ENCODE assay signal across 20 cellular contexts in the genomic region with DNA sequence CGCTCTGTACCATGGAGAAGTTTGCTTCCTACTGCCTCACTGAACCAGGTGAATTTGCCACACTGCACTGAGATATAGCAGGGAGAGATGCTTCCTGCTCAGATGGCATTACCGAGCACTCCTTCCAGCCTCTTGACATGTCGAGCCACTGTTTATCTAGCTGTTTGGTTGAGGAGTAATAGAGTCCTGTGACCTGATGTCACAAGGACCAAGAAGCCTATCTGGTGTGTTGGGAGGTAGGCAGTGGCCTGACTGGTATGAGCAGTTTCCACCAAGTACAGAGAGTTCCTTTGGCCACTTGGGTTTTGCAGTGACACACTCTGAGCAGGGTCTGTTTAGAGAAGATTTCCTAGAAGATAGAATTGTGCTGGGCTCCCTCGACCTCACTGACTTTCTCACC. TPM values are rescaled to one million over a fixed set of nuclear protein-coding genes. Genes with fewer than 3 reads are reported as not detected.
A peak's percentile ranks its signal among the peaks of the same experiment; 100 is the strongest.
DNase-seq lines count a peak whose midpoint lies in the region; ATAC-seq and TF ChIP-seq lines count a peak whose summit lies in the region.
"Had no signal": no experiment of that assay in that cellular context is flagged by ENCODE, and none has a peak within 500 bp of the region (broad histone marks: within the 10 kb centered on the region; RNA-seq: fewer than 3 reads in every experiment).

No MANE protein-coding gene starts in this region.

- no peak for ATAC-seq in activated naive CD4-positive, alpha-beta T cell treated with anti-CD3 and anti-CD28 coated beads, Interleukin-2, amount 50 U/mL, for 72 hours
- ATAC-seq in WTC11 (no peak), lung (ENCODE audit: insufficient read depth, low FRiP score) (peak; percentile 48), left lobe of liver (no peak)
- ATAC-seq: Right ventricle myocardium inferior had no signal

- no peaks in the 10 kb centered on the region for H3K9me3 Mint-ChIP-seq in activated naive CD4-positive, alpha-beta T cell treated with anti-CD3 and anti-CD28 coated beads, Interleukin-2, amount 50 U/mL, for 24 hours
- no peaks in the 10 kb centered on the region for H3K9me3 Mint-ChIP-seq in activated naive CD4-positive, alpha-beta T cell treated with anti-CD3 and anti-CD28 coated beads, Interleukin-2, amount 50 U/mL, for 72 hours
- no peaks in the 10 kb centered on the region for H3K9me3 Mint-ChIP-seq in WTC11
- no peaks in the 10 kb centered on the region for H3K9me3 Mint-ChIP-seq in T-helper 2 cell treated with Interferon-gamma antibody and Interleukin-4, amounts not matched to agents 5 μg/mL and 100 μg/mL, for 36 hours
- H3K9me3 Mint-ChIP-seq: CD14-positive monocyte had no signal

- POLR2A ChIA-PET in WTC11 (lab: Charles Lee): no interaction called here

- no peaks in the 10 kb centered on the region for H3K4me1 ChIP-seq in lung (ENCODE audit: control insufficient read depth in 2 of 2, insufficient read depth in 2 of 2, low read length in 2 of 2)

- H3K4me1 Mint-ChIP-seq in activated naive CD4-positive, alpha-beta T cell treated with anti-CD3 and anti-CD28 coated beads, Interleukin-2, amount 50 U/mL, for 24 hours: peaks cover 13% of the 10 kb centered on the region
- peaks cover 19% of the 10 kb centered on the region for H3K4me1 Mint-ChIP-seq in WTC11
- H3K4me1 Mint-ChIP-seq in T-helper 2 cell treated with Interferon-gamma antibody and Interleukin-4, amounts not matched to agents 5 μg/mL and 100 μg/mL, for 36 hours (ENCODE audit: low read depth): peaks cover 31% of the 10 kb centered on the region

- no peaks in the 10 kb centered on the region for H3K27me3 Mint-ChIP-seq in activated naive CD4-positive, alpha-beta T cell treated with anti-CD3 and anti-CD28 coated beads, Interleukin-2, amount 50 U/mL, for 24 hours
- no peaks in the 10 kb centered on the region for H3K27me3 Mint-ChIP-seq in WTC11 (ENCODE audit: low read depth)
- no peaks in the 10 kb centered on the region for H3K27me3 Mint-ChIP-seq in T-helper 2 cell treated with Interferon-gamma antibody and Interleukin-4, amounts not matched to agents 5 μg/mL and 100 μg/mL, for 36 hours (ENCODE audit: low read depth)

- CTCF ChIA-PET in WTC11 (lab: Charles Lee): no interaction called here

- H3K27ac Mint-ChIP-seq in activated naive CD4-positive, alpha-beta T cell treated with anti-CD3 and anti-CD28 coated beads, Interleukin-2, amount 50 U/mL, for 24 hours: peak overlapping the region; percentile 44
- peak overlapping the region in 1 of 2 donors; percentile 74 for H3K27ac Mint-ChIP-seq in activated naive CD4-positive, alpha-beta T cell treated with anti-CD3 and anti-CD28 coated beads, Interleukin-2, amount 50 U/mL, for 72 hours
- peak overlapping the region; percentile 84 for H3K27ac Mint-ChIP-seq in WTC11
- no peak overlapping the region for H3K27ac Mint-ChIP-seq in T-helper 2 cell treated with Interferon-gamma antibody and Interleukin-4, amounts not matched to agents 5 μg/mL and 100 μg/mL, for 36 hours
- H3K27ac Mint-ChIP-seq: CD14-positive monocyte had no signal

- H3K9me3 ChIP-seq in lung (ENCODE audit: control insufficient read depth in 2 of 2, insufficient read depth in 1 of 2, low read length in 1 of 2): no peaks in the 10 kb centered on the region

- TF ChIP-seq CTCF in WTC11 (IDR thresholded peaks at IDR 0.05): no peak
- no peak for TF ChIP-seq CTCF in lung (IDR thresholded peaks at IDR 0.05; ENCODE audit: control extremely low read depth, extremely low read depth)

- peaks cover 29 to 39% of the 10 kb centered on the region in 2 donors for H3K36me3 ChIP-seq in lung (ENCODE audit: control insufficient read depth in 2 of 2, insufficient read depth in 2 of 2, low read length in 2 of 2)

- H3K4me3 Mint-ChIP-seq in activated naive CD4-positive, alpha-beta T cell treated with anti-CD3 and anti-CD28 coated beads, Interleukin-2, amount 50 U/mL, for 24 hours: no peak overlapping the region
- H3K4me3 Mint-ChIP-seq in WTC11: no peak overlapping the region
- H3K4me3 Mint-ChIP-seq in T-helper 2 cell treated with Interferon-gamma antibody and Interleukin-4, amounts not matched to agents 5 μg/mL and 100 μg/mL, for 36 hours: no peak overlapping the region

- no peak for DNase-seq in activated naive CD4-positive, alpha-beta T cell treated with anti-CD3 and anti-CD28 coated beads, Interleukin-2, amount 50 U/mL, for 72 hours (ENCODE audit: low spot score in 2 of 2)
- DNase-seq in WTC11 (ENCODE audit: low spot score): no peak
- DNase-seq in lung (ENCODE audit: low spot score): no peak
- DNase-seq in NCI-H1048 (lab: John Stamatoyannopoulos, UW): no peak
- DNase-seq in T-helper 2 cell treated with Interferon-gamma antibody and Interleukin-4, amounts not matched to agents 5 μg/mL and 100 μg/mL, for 36 hours (ENCODE audit: low spot score): no peak
- DNase-seq in left lobe of liver (ENCODE audit: low spot score): no peak
- DNase-seq: DMS79 treated with DMSO at 0.1 percent for 48 hours, IMR-90, MV-4-11, NCI-H1694, NCI-H2081 treated with DMSO at 0.1 percent for 48 hours, NCI-H2171 treated with DMSO at 0.1 percent for 48 hours, NCI-H446, NCI-H526 treated with DMSO at 0.1 percent for 48 hours, OCI-M1 had no signal

- H3K27ac ChIP-seq in lung (ENCODE audit: low read depth in 1 of 2, low read length in 1 of 2): no peak overlapping the region
- H3K27ac ChIP-seq: KMS-11 had no signal

- no peaks in the 10 kb centered on the region for H3K27me3 ChIP-seq in lung (ENCODE audit: control insufficient read depth, insufficient read depth)

- H3K36me3 Mint-ChIP-seq in activated naive CD4-positive, alpha-beta T cell treated with anti-CD3 and anti-CD28 coated beads, Interleukin-2, amount 50 U/mL, for 24 hours: peaks cover under 1% of the 10 kb centered on the region
- no peaks in the 10 kb centered on the region for H3K36me3 Mint-ChIP-seq in activated naive CD4-positive, alpha-beta T cell treated with anti-CD3 and anti-CD28 coated beads, Interleukin-2, amount 50 U/mL, for 72 hours
- peaks cover 45% of the 10 kb centered on the region for H3K36me3 Mint-ChIP-seq in WTC11
- peaks cover 28% of the 10 kb centered on the region for H3K36me3 Mint-ChIP-seq in T-helper 2 cell treated with Interferon-gamma antibody and Interleukin-4, amounts not matched to agents 5 μg/mL and 100 μg/mL, for 36 hours (ENCODE audit: low read depth)

- WGBS in lung, 2 donors: 69 to 91% methylated on average over 4 of the region's 4 CpGs

- H3K4me3 ChIP-seq in lung: no peak overlapping the region

TF ChIP-seq in WTC11, 78 proteins besides CTCF, POLR2A, EP300 and RAD21 (continues in another document):
- TF ChIP-seq, protein P1, sequence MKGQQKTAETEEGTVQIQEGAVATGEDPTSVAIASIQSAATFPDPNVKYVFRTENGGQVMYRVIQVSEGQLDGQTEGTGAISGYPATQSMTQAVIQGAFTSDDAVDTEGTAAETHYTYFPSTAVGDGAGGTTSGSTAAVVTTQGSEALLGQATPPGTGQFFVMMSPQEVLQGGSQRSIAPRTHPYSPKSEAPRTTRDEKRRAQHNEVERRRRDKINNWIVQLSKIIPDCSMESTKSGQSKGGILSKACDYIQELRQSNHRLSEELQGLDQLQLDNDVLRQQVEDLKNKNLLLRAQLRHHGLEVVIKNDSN (CRISPR knock-in tag; IDR thresholded peaks at IDR 0.05): no peak

RNA-seq across cellular contexts. Expression of a gene that starts 5.2 kb away (rescaled TPM):
- total RNA-seq in activated naive CD4-positive, alpha-beta T cell treated with anti-CD3 and anti-CD28 coated beads, Interleukin-2, amount 50 U/mL, for 72 hours: 10 to 100 TPM; 19.2 to 25.2 TPM
- 49.4 to 55.2 TPM (median 51.9 TPM) in 3 replicates for total RNA-seq in WTC11 (2021)
- 10 to 100 TPM; 34.9 to 36.3 TPM for total RNA-seq in lung
- polyA plus RNA-seq in lung: 10 to 100 TPM; 24.7 to 25.1 TPM
- total RNA-seq in left lobe of liver: 25.7 TPM

RNA-seq across cellular contexts. Expression of a gene that starts 5.4 kb away (rescaled TPM):
- 10 to 100 TPM; 81.4 to 85.0 TPM for total RNA-seq in activated naive CD4-positive, alpha-beta T cell treated with anti-CD3 and anti-CD28 coated beads, Interleukin-2, amount 50 U/mL, for 72 hours
- total RNA-seq in WTC11 (2021) (80.2 to 83.8 TPM (median 82.0 TPM) in 3 replicates), lung (10 to 100 TPM; 30.1 to 40.0 TPM), left lobe of liver (21.1 TPM)
- polyA plus RNA-seq in lung: 10 to 100 TPM; 31.5 to 67.4 TPM

RNA-seq across cellular contexts. Expression of a gene that starts 17.6 kb away (rescaled TPM):
- total RNA-seq in activated naive CD4-positive, alpha-beta T cell treated with anti-CD3 and anti-CD28 coated beads, Interleukin-2, amount 50 U/mL, for 72 hours: 10 to 100 TPM in 1 of 2 donors, 1 to 10 TPM in 1; 7.3 to 19.3 TPM
- 34.6 to 50.2 TPM (median 35.9 TPM) in 3 replicates for total RNA-seq in WTC11 (2021)
- total RNA-seq in lung: under 1 TPM in 1 of 2 donors, not detected in 1; 0.18 TPM
- polyA plus RNA-seq in lung: under 1 TPM; 0.06 to 0.29 TPM
- 0.10 TPM for total RNA-seq in left lobe of liver
- total RNA-seq: IMR-90, M059J, Right ventricle myocardium inferior had no signal
- polyA plus RNA-seq: CD14-positive monocyte, IMR-90 had no signal

RNA-seq across cellular contexts. Expression of a gene that starts 34.1 kb away (rescaled TPM):
- 10 to 100 TPM; 38.5 to 39.2 TPM for total RNA-seq in activated naive CD4-positive, alpha-beta T cell treated with anti-CD3 and anti-CD28 coated beads, Interleukin-2, amount 50 U/mL, for 72 hours
- total RNA-seq in WTC11 (2021) (28.7 to 29.3 TPM (median 29.0 TPM) in 3 replicates), lung (10 to 100 TPM; 34.4 to 37.6 TPM), left lobe of liver (36.4 TPM)
- 10 to 100 TPM; 17.1 to 20.3 TPM for polyA plus RNA-seq in lung

RNA-seq across cellular contexts. Expression of a gene that starts 34.8 kb away (rescaled TPM):
- 100 to 1,000 TPM in 1 of 2 donors, 10 to 100 TPM in 1; 93.7 to 169 TPM for total RNA-seq in activated naive CD4-positive, alpha-beta T cell treated with anti-CD3 and anti-CD28 coated beads, Interleukin-2, amount 50 U/mL, for 72 hours
- total RNA-seq in WTC11 (2021) (46.5 to 63.0 TPM (median 49.1 TPM) in 3 replicates), lung (10 to 100 TPM; 23.5 TPM), left lobe of liver (21.7 TPM)
- polyA plus RNA-seq in lung: 1 to 10 TPM; 4.4 to 9.5 TPM
